ENCODE assay signal across 8 cellular contexts in genomic region chr7:47088329-47089067, GRCh38.
DNase-seq lines count a peak whose midpoint lies in the region; ATAC-seq lines count a peak whose summit lies in the region.

No MANE protein-coding gene starts in this region.

- ATAC-seq in GM18868 (IDR thresholded peaks at IDR 0.05; ENCODE audit: unreplicated experiment) (peak; percentile 76), HG03378 (IDR thresholded peaks at IDR 0.05; ENCODE audit: unreplicated experiment) (peak; percentile 76)

- in situ Hi-C loops in Caki2 (cut with HindIII; ENCODE audit: low pct_unique_long_range_greater_than_20kb, low sequenced_read_pairs), result no loop called here

- H3K27ac ChIP-seq in caudate nucleus (ENCODE audit: low read depth, low read length), result no peak overlapping the region

- DNase-seq in Caki2 (ENCODE audit: low read depth) (peak; percentile 54), OCI-M1 (lab: John Stamatoyannopoulos, UW) (peak; percentile 40), caudate nucleus (lab: John Stamatoyannopoulos, UW) (peak in 40 of 61 donors; percentile 1 to 62 (median 10)), kidney tubule cell (ENCODE audit: low spot score) (peak; percentile 81), superior temporal gyrus (ENCODE audit: extremely low spot score) (peak; percentile 80), NCI-H187 treated with DMSO at 0.1 percent for 48 hours (lab: John Stamatoyannopoulos, UW) (no peak)
